Comparison of ENCODE assay signal across 1 cellular context in the genomic region with DNA sequence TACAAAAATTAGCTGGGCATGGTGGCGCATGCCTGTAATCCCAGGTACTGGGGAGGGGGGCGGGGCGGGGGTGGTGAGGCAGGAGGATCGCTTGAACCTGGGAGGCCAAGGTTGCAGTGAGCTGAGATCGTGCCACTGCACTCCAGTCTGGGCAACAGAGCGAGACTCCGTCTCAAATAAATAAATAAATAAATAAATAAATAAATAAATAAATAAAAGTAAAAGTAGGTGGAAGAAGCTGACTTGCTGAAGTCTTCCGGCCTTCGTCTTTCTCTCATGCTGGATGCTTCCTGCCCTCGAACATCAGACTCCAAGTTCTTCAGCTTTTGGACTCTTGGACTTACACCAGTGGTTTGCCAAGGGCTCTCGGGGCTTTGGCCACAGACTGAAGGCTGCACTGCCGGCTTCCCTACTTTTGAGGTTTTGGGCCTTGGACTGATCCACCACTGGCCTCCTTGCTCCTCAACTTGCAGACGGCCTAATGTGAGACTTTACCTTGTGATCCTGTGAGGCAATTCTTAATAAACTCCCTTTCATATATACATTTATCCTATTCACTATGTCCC.
TF ChIP-seq lines count a peak whose summit lies in the region.

No MANE protein-coding gene starts in this region.

TF ChIP-seq in HepG2, 621 proteins besides CTCF, POLR2A, EP300 and RAD21:
- TF ChIP-seq, protein P1, sequence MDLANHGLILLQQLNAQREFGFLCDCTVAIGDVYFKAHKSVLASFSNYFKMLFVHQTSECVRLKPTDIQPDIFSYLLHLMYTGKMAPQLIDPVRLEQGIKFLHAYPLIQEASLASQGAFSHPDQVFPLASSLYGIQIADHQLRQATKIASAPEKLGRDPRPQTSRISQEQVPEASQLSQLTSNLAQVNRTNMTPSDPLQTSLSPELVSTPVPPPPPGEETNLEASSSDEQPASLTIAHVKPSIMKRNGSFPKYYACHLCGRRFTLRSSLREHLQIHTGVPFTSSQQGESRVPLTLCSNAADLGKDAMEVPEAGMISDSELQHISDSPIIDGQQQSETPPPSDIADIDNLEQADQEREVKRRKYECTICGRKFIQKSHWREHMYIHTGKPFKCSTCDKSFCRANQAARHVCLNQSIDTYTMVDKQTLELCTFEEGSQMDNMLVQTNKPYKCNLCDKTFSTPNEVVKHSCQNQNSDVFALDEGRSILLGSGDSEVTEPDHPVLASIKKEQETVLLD (CRISPR knock-in tag; IDR thresholded peaks at IDR 0.05; ENCODE audit: low read depth), result 0 out of 2 replicates have a peak, but pooled peaks have one; percentile 42
- peak; percentile 40; the same call in 1 of the 2 replicates for TF ChIP-seq HNF4A (CRISPR knock-in tag; IDR thresholded peaks at IDR 0.05)
